1 cellular context compared by ENCODE assay signal in genomic region chr6:27545271-27546046, GRCh38.
A peak's percentile ranks its signal among the peaks of the same experiment; 100 is the strongest.
TF ChIP-seq lines count a peak whose summit lies in the region.

No MANE protein-coding gene starts in this region.

TF ChIP-seq in HepG2, 621 proteins besides CTCF, POLR2A, EP300 and RAD21 (continued from another document and continues in another):
- TF ChIP-seq RNF219 (CRISPR knock-in tag; IDR thresholded peaks at IDR 0.05) (peak; percentile 51; the same call in 1 of the 2 replicates), GATAD1 (CRISPR knock-in tag; IDR thresholded peaks at IDR 0.05) (peak; percentile 32; the same call in 1 of the 2 replicates), NR2F6 (IDR thresholded peaks at IDR 0.05) (no peak; the same call in 1 of the 2 replicates), NR2F6 (CRISPR knock-in tag; IDR thresholded peaks at IDR 0.05) (peak; percentile 15; the same call in 1 of the 2 replicates), ZIK1 (CRISPR knock-in tag; IDR thresholded peaks at IDR 0.05; ENCODE audit: borderline replicate concordance, low read depth) (no peak; the same call in 1 of the 2 replicates), ZNF432 (CRISPR knock-in tag; IDR thresholded peaks at IDR 0.05; ENCODE audit: borderline replicate concordance) (no peak), NRL (CRISPR knock-in tag; IDR thresholded peaks at IDR 0.05; ENCODE audit: borderline replicate concordance) (peak; percentile 83; the same call in 1 of the 2 replicates), ZNF772 (CRISPR knock-in tag; IDR thresholded peaks at IDR 0.05) (no peak), TFDP1 (CRISPR knock-in tag; IDR thresholded peaks at IDR 0.05; ENCODE audit: borderline replicate concordance) (peak; percentile 80; the same call in 1 of the 2 replicates), HMG20B (CRISPR knock-in tag; conservative IDR thresholded peaks at IDR 0.05) (peak; percentile 52; the same call in 1 of the 2 replicates), ZNF747 (CRISPR knock-in tag; IDR thresholded peaks at IDR 0.05; ENCODE audit: borderline replicate concordance) (no peak; the same call in 1 of the 2 replicates), TRIM24 (CRISPR knock-in tag; IDR thresholded peaks at IDR 0.05) (no peak), PITX1 (CRISPR knock-in tag; IDR thresholded peaks at IDR 0.05) (peak; percentile 88), ZNF3 (CRISPR knock-in tag; IDR thresholded peaks at IDR 0.05) (no peak; the same call in 1 of the 2 replicates), ZNF138 (CRISPR knock-in tag; IDR thresholded peaks at IDR 0.05; ENCODE audit: low read depth) (no peak), MAFF (IDR thresholded peaks at IDR 0.05; ENCODE audit: low read depth, low read length) (no peak), NR2F1 (CRISPR knock-in tag; IDR thresholded peaks at IDR 0.05) (no peak), KMT2B (CRISPR knock-in tag; IDR thresholded peaks at IDR 0.05) (peak; percentile 22), ZNF136 (CRISPR knock-in tag; IDR thresholded peaks at IDR 0.05; ENCODE audit: low read depth) (peak; percentile 77; the same call in 1 of the 2 replicates), GPBP1L1 (CRISPR knock-in tag; IDR thresholded peaks at IDR 0.05) (no peak), KAT2B (IDR thresholded peaks at IDR 0.05; ENCODE audit: borderline replicate concordance, low read depth, low read length) (no peak), MTF1 (CRISPR knock-in tag; IDR thresholded peaks at IDR 0.05) (no peak), JUND (CRISPR knock-in tag; IDR thresholded peaks at IDR 0.05) (no peak), ZNF639 (CRISPR knock-in tag; conservative IDR thresholded peaks at IDR 0.05) (no peak), HNRNPH1 (optimal IDR thresholded peaks at IDR 0.05; ENCODE audit: low read depth, low read length) (no peak), KLF16 (CRISPR knock-in tag; IDR thresholded peaks at IDR 0.05) (peak in 1 of 2 experiments; percentile 88; a peak in 2 of 4 replicates), SP5 (CRISPR knock-in tag; IDR thresholded peaks at IDR 0.05; ENCODE audit: borderline replicate concordance, low read depth) (peak; percentile 25; the same call in 1 of the 2 replicates), E2F2 (CRISPR knock-in tag; IDR thresholded peaks at IDR 0.05; ENCODE audit: borderline replicate concordance) (peak; percentile 71; the same call in 1 of the 2 replicates), ELF4 (CRISPR knock-in tag; IDR thresholded peaks at IDR 0.05; ENCODE audit: borderline replicate concordance) (no peak), ZNF652 (CRISPR knock-in tag; IDR thresholded peaks at IDR 0.05; ENCODE audit: borderline replicate concordance, low read depth) (peak; percentile 20; the same call in 1 of the 2 replicates), HNRNPL (IDR thresholded peaks at IDR 0.05; ENCODE audit: low read depth, low read length) (no peak), THAP9 (CRISPR knock-in tag; IDR thresholded peaks at IDR 0.05; ENCODE audit: borderline replicate concordance) (no peak), ZNF678 (CRISPR knock-in tag; IDR thresholded peaks at IDR 0.05) (no peak), ZNF180 (CRISPR knock-in tag; IDR thresholded peaks at IDR 0.05; ENCODE audit: borderline replicate concordance, low read depth) (no peak), MLXIP (CRISPR knock-in tag; IDR thresholded peaks at IDR 0.05; ENCODE audit: borderline replicate concordance) (no peak), SCMH1 (CRISPR knock-in tag; IDR thresholded peaks at IDR 0.05; ENCODE audit: borderline replicate concordance) (no peak), ZBTB21 (CRISPR knock-in tag; IDR thresholded peaks at IDR 0.05) (peak; percentile 87), ZFP36 (IDR thresholded peaks at IDR 0.05; ENCODE audit: borderline replicate concordance, low read depth, low read length, partially characterized antibody) (no peak), PHF20 (CRISPR knock-in tag; IDR thresholded peaks at IDR 0.05) (peak; percentile 59), MEIS1 (CRISPR knock-in tag; IDR thresholded peaks at IDR 0.05; ENCODE audit: borderline replicate concordance) (no peak), ZNF30 (CRISPR knock-in tag; IDR thresholded peaks at IDR 0.05) (no peak), MAF1 (CRISPR knock-in tag; IDR thresholded peaks at IDR 0.05; ENCODE audit: borderline replicate concordance) (peak; percentile 97; the same call in 1 of the 2 replicates), AFF4 (CRISPR knock-in tag; IDR thresholded peaks at IDR 0.05) (no peak), ZNF276 (CRISPR knock-in tag; IDR thresholded peaks at IDR 0.05; ENCODE audit: low read depth) (0 out of 2 replicates have a peak, but pooled peaks have one; percentile 54), ZNF501 (CRISPR knock-in tag; IDR thresholded peaks at IDR 0.05) (peak; percentile 92)
